ENCODE assay signal across 8 cellular contexts in the genomic region with DNA sequence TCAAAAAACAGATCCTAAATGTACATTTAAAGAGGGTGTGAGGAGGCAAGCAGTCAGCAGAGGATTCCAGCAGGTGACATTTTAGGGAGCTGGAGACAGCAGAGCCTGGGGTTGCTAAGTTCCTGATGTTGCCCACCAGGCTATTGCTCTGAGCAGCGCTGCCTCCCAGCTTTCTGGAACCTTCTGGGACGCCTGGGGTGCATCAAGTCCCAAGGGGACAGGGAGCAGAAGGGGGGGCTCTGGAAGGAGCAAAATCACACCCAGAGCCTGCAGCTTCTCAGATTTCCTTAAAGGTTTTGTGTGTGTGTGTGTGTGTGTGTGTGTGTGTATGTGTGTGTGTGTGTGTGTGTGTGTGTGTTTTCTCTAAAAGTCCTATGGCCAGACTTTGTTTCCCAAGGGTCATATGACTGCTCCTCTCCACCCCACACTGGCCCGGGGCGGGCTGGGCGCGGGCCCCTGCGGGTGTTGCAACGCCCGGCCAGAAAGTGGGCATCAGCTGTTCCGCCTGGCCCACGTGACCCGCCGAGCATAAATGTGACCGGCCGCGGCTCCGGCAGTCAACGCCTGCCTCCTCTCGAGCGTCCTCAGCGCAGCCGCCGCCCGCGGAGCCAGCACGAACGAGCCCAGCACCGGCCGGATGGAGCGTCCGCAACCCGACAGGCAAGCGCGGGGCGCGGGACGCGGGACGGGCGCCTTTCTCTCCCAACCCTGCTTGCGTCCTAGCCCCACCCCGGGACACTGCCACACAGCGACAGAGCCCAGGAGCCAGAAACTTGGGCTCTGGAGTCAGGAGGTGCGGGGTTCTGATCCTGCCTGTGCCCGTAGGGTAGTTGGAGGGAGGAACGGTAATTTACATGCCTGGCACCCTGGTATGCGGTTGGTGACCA. TPM values are rescaled to one million over a fixed set of nuclear protein-coding genes. Genes with fewer than 3 reads are reported as not detected.
DNase-seq lines count a peak whose midpoint lies in the region; ATAC-seq lines count a peak whose summit lies in the region.

A gene with protein sequence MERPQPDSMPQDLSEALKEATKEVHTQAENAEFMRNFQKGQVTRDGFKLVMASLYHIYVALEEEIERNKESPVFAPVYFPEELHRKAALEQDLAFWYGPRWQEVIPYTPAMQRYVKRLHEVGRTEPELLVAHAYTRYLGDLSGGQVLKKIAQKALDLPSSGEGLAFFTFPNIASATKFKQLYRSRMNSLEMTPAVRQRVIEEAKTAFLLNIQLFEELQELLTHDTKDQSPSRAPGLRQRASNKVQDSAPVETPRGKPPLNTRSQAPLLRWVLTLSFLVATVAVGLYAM (plus strand): TSS at position 560 of the 887 bp plus-strand sequence. CDS start 78 bp downstream, at position 638.

- DNase-seq in SIG-M5 treated with dmso at 0.1 percent for 504 hours (lab: John Stamatoyannopoulos, UW; ENCODE audit: unreplicated experiment) = peak; percentile 47
- DNase-seq in SIG-M5 (lab: John Stamatoyannopoulos, UW) = no peak
- peak; percentile 74 for DNase-seq in NOMO-1 treated with dmso at 0.1 percent for 144 hours (lab: John Stamatoyannopoulos, UW; ENCODE audit: unreplicated experiment)
- peak; percentile 40 for DNase-seq in activated T-cell treated with anti-CD3 and anti-CD28 coated beads, Interleukin-2, amount 50 U/mL, for 1 hour
- DNase-seq in epithelial cell of prostate (ENCODE audit: low read depth, low spot score) = no peak
- DNase-seq in stimulated activated naive B cell treated with anti-CD40 and anti-IgM and Interleukin-4, amounts not matched to agents 10 μg/mL and 1 μg/mL and 100 μg/mL, for 72 hours = peak; percentile 67

- no peaks in the 10 kb centered on the region for H3K36me3 ChIP-seq in mesodermal cell (ENCODE audit: control insufficient read depth, insufficient read depth, low read length)

- peaks cover 7 to 13% of the 10 kb centered on the region in 2 donors for H3K27me3 Mint-ChIP-seq in stimulated activated naive B cell treated with anti-CD40 and anti-IgM and Interleukin-4, amounts not matched to agents 10 μg/mL and 1 μg/mL and 100 μg/mL, for 72 hours

- H3K4me1 Mint-ChIP-seq in stimulated activated naive B cell treated with anti-CD40 and anti-IgM and Interleukin-4, amounts not matched to agents 10 μg/mL and 1 μg/mL and 100 μg/mL, for 72 hours = peaks cover 29 to 67% of the 10 kb centered on the region in 2 donors

- H3K9me3 ChIP-seq in mesodermal cell (ENCODE audit: control insufficient read depth, low read length) = no peaks in the 10 kb centered on the region

- 2 to 10% methylated on average over 24 to 40 of the region's 47 CpGs for WGBS in mesodermal cell (ENCODE audit: insufficient coverage in 2 of 2), 2 experiments

- peaks cover 12 to 17% of the 10 kb centered on the region in 2 donors for H3K36me3 Mint-ChIP-seq in stimulated activated naive B cell treated with anti-CD40 and anti-IgM and Interleukin-4, amounts not matched to agents 10 μg/mL and 1 μg/mL and 100 μg/mL, for 72 hours

- peak; percentile 48 for ATAC-seq in HG03103 (IDR thresholded peaks at IDR 0.05; ENCODE audit: low read depth, unreplicated experiment)
- ATAC-seq in stimulated activated naive B cell treated with anti-CD40 and anti-IgM and Interleukin-4, amounts not matched to agents 10 μg/mL and 1 μg/mL and 100 μg/mL, for 72 hours (replicated peaks) = peak; percentile 86 to 87

- peak within 1 kb of the TSS; percentile 77 to 85 for H3K4me3 Mint-ChIP-seq in stimulated activated naive B cell treated with anti-CD40 and anti-IgM and Interleukin-4, amounts not matched to agents 10 μg/mL and 1 μg/mL and 100 μg/mL, for 72 hours

- peaks cover 26% of the 10 kb centered on the region for H3K4me1 ChIP-seq in mesodermal cell (ENCODE audit: control insufficient read depth, insufficient read depth, low read length, poor library complexity, severe bottlenecking)

- peak within 1 kb of the TSS; percentile 41 for H3K4me3 ChIP-seq in mesodermal cell (ENCODE audit: extremely low read depth, insufficient read depth, low read length, poor library complexity, severe bottlenecking)

- H3K9me3 Mint-ChIP-seq in stimulated activated naive B cell treated with anti-CD40 and anti-IgM and Interleukin-4, amounts not matched to agents 10 μg/mL and 1 μg/mL and 100 μg/mL, for 72 hours = no peaks in the 10 kb centered on the region

- H3K27ac ChIP-seq in epithelial cell of prostate (peak within 1 kb of the TSS; percentile 62), mesodermal cell (ENCODE audit: low read depth, low read length, severe bottlenecking) (no peak within 1 kb of the TSS)

- peak within 1 kb of the TSS; percentile 85 for H3K27ac Mint-ChIP-seq in stimulated activated naive B cell treated with anti-CD40 and anti-IgM and Interleukin-4, amounts not matched to agents 10 μg/mL and 1 μg/mL and 100 μg/mL, for 72 hours

RNA-seq across cellular contexts. Expression of the gene that starts here (rescaled TPM):
- 8.6 TPM for polyA plus RNA-seq in mesodermal cell (2013, experiment 1 of 2)
- polyA plus RNA-seq in mesodermal cell (2013, experiment 2 of 2) = 5.9 TPM

Comparison
In these comparisons a context has a peak if more than half of its experiments do, and no peak if none do; other contexts are left out.
1. DNase-seq: peak in SIG-M5 treated with dmso at 0.1 percent for 504 hours (single experiment), NOMO-1 treated with dmso at 0.1 percent for 144 hours (single experiment), activated T-cell treated with anti-CD3 and anti-CD28 coated beads, Interleukin-2, amount 50 U/mL, for 1 hour (single experiment) and stimulated activated naive B cell treated with anti-CD40 and anti-IgM and Interleukin-4, amounts not matched to agents 10 μg/mL and 1 μg/mL and 100 μg/mL, for 72 hours (single experiment); none in SIG-M5 (single experiment) and epithelial cell of prostate (single experiment).